ENCODE assay signal across 27 cellular contexts in the genomic region with DNA sequence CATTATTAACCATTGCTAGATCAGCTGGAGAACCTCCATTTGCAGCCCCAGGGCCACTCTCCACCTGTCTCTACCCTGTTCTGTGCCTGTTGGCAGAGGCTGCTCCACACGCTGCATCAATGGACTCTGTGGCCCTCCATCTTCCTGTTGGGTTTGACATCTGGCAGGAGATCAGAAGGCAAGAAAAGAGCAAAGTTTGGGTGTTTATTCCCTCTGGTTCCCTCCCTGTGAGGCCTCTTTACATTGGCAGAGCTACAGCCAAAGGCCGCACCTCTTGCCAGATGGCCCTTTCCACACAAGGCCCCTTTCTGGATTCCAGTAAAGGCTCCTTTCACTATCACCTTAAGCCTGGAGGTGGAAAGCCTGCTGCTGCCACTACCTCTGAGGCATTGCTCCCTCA.
DNase-seq lines count a peak whose midpoint lies in the region; ATAC-seq and TF ChIP-seq lines count a peak whose summit lies in the region.
"Had no signal": no experiment of that assay in that cellular context is flagged by ENCODE, and none has a peak within 500 bp of the region (broad histone marks: within the 10 kb centered on the region; RNA-seq: fewer than 3 reads in every experiment).

No MANE protein-coding gene starts in this region.

- H3K9me3 ChIP-seq in IMR-90 (ENCODE audit: control insufficient read depth, insufficient read depth, low read length) = no peaks in the 10 kb centered on the region
- H3K9me3 ChIP-seq in neuronal stem cell (replicated peaks in 1 of 2; ENCODE audit: control insufficient read depth in 2 of 2, insufficient read depth in 1 of 2, low read depth in 1 of 2, low read length in 2 of 2) = no peaks in the 10 kb centered on the region
- H3K9me3 ChIP-seq: lower lobe of right lung, neutrophil, uterus had no signal

- H2BK15ac ChIP-seq in IMR-90 (ENCODE audit: low read depth, low read length) (peak overlapping the region; percentile 78; the same call in 2 of the 3 replicates), neuronal stem cell (ENCODE audit: low read length) (no peak overlapping the region)

- intact Hi-C loops in IMR-90 (cut with micrococcal nuclease) = no loop called here

- peak overlapping the region; percentile 93 for H4K5ac ChIP-seq in IMR-90 (ENCODE audit: low read depth, low read length)

- no peaks in the 10 kb centered on the region for H3K36me3 ChIP-seq in IMR-90 (ENCODE audit: control insufficient read depth, insufficient read depth, low read length)
- H3K36me3 ChIP-seq in neuronal stem cell (replicated peaks in 1 of 2; ENCODE audit: control insufficient read depth in 2 of 2, insufficient read depth in 2 of 2, low read length in 2 of 2) = no peaks in the 10 kb centered on the region
- H3K36me3 ChIP-seq: lower lobe of right lung, neutrophil, uterus had no signal

- H3K9ac ChIP-seq in IMR-90 (ENCODE audit: low read depth, low read length) (no peak overlapping the region), neuronal stem cell (ENCODE audit: low read depth, low read length, poor library complexity) (no peak overlapping the region)

- TF ChIP-seq CTCF in IMR-90 (conservative IDR thresholded peaks at IDR 0.05; ENCODE audit: low read depth, low read length) = no peak
- TF ChIP-seq CTCF in astrocyte of the spinal cord (IDR thresholded peaks at IDR 0.05; ENCODE audit: low read depth, low read length) = no peak
- TF ChIP-seq CTCF in GM13977 (IDR thresholded peaks at IDR 0.05; ENCODE audit: extremely low read depth, insufficient read depth, missing control alignments) = no peak

- H3K79me1 ChIP-seq in IMR-90 (ENCODE audit: low read depth in 1 of 2, low read length in 2 of 2) = peaks cover 11 to 14% of the 10 kb centered on the region in 2 experiments; a peak in 3 of 4 replicates
- H3K79me1 ChIP-seq in neuronal stem cell (ENCODE audit: low read depth, low read length) = no peaks in the 10 kb centered on the region

- peaks cover 14% of the 10 kb centered on the region for H3K4me1 ChIP-seq in IMR-90 (ENCODE audit: control insufficient read depth, insufficient read depth, low read length)
- no peaks in the 10 kb centered on the region for H3K4me1 ChIP-seq in neuronal stem cell (ENCODE audit: control insufficient read depth in 2 of 2, insufficient read depth in 1 of 2, low read depth in 1 of 2, low read length in 2 of 2)
- H3K4me1 ChIP-seq: lower lobe of right lung, uterus had no signal

- H4K20me1 ChIP-seq in IMR-90 (ENCODE audit: insufficient read depth, low read length) = no peaks in the 10 kb centered on the region

- H2BK5ac ChIP-seq in IMR-90 (ENCODE audit: low read depth, low read length, poor library complexity, severe bottlenecking) (peak overlapping the region; percentile 70), neuronal stem cell (ENCODE audit: low read length) (no peak overlapping the region)

- H3K4me2 ChIP-seq in IMR-90 (ENCODE audit: low read depth, low read length) (no peak overlapping the region), neuronal stem cell (ENCODE audit: insufficient read depth, low read length, poor library complexity, severe bottlenecking) (no peak overlapping the region)
- H3K4me2 ChIP-seq: hepatocyte had no signal

- no peak for TF ChIP-seq RAD21 in IMR-90 (IDR thresholded peaks at IDR 0.05; ENCODE audit: low read length)

- peak overlapping the region; percentile 88 for H2AK5ac ChIP-seq in IMR-90 (ENCODE audit: low read depth, low read length)
- H2AK5ac ChIP-seq in neuronal stem cell (ENCODE audit: low read depth, low read length) = no peak overlapping the region

- H2BK120ac ChIP-seq in IMR-90 (ENCODE audit: low read depth, low read length) (peak overlapping the region; percentile 78), neuronal stem cell (ENCODE audit: low read depth, low read length) (no peak overlapping the region)

- dilution Hi-C loops in IMR-90 (cut with HindIII; ENCODE audit: low sequenced_read_pairs, unreplicated experiment) = no loop called here

- POLR2A ChIA-PET in IMR-90 (lab: Charles Lee; ENCODE audit: unreplicated experiment) = no interaction called here

- TF ChIP-seq POLR2A in IMR-90 (IDR thresholded peaks at IDR 0.05; ENCODE audit: low read depth, low read length) = no peak

- H3K18ac ChIP-seq in IMR-90 (ENCODE audit: low read depth, low read length) (peak overlapping the region; percentile 78), neuronal stem cell (ENCODE audit: low read length) (no peak overlapping the region)

- ATAC-seq in IMR-90 (ENCODE audit: low read depth) = no peak
- ATAC-seq: activated T-cell treated with anti-CD3 and anti-CD28 coated beads, Interleukin-2, amount 50 U/mL, for 4 hours; CD8-positive, alpha-beta T cell; GM12878; lower lobe of right lung; stimulated activated effector memory CD8-positive, alpha-beta T cell treated with anti-CD3 and anti-CD28 coated beads, Interleukin-12 subunit alpha, Interleukin-12 subunit beta, amount 100 ng/mL, for 72 hours had no signal

- in situ Hi-C loops in IMR-90 (cut with MboI; ENCODE audit: low sequenced_read_pairs) = no loop called here
- in situ Hi-C loops in astrocyte of the spinal cord (cut with HindIII; ENCODE audit: low sequenced_read_pairs) = no loop called here
- in situ Hi-C loops in GM13977 (cut with MboI; ENCODE audit: low pct_unique_long_range_greater_than_20kb, low sequenced_read_pairs, unreplicated experiment) = no loop called here

- H3K27ac ChIP-seq in IMR-90 (ENCODE audit: insufficient read depth, low read length) (peak overlapping the region; percentile 74; the same call in 1 of the 2 replicates), neuronal stem cell (replicated peaks; ENCODE audit: low read length) (no peak overlapping the region)
- H3K27ac ChIP-seq: epithelial cell of prostate, hepatocyte, HL-60, lower lobe of right lung, neutrophil, skin epidermis, uterus had no signal

- DNase-seq in D341Med (ENCODE audit: low spot score) (peak; percentile 16), IMR-90 (no peak), astrocyte of the spinal cord (ENCODE audit: low read depth, low spot score) (peak; percentile 16), neuronal stem cell (ENCODE audit: low spot score) (no peak), nucleus accumbens (lab: John Stamatoyannopoulos, UW) (no peak), GM13977 (ENCODE audit: low spot score) (no peak), superior temporal gyrus (ENCODE audit: extremely low spot score) (no peak)
- DNase-seq: activated CD4-positive, CD25-positive, alpha-beta regulatory T cell treated with anti-CD3 and anti-CD28 coated beads, Interleukin-2, amount 50 U/mL, for 72 hours; activated CD8-positive, alpha-beta memory T cell treated with anti-CD3 and anti-CD28 coated beads for 24 hours; activated naive CD4-positive, alpha-beta T cell treated with Interleukin-2 at 50 U/mL for 16 hours; activated T-cell treated with anti-CD3 and anti-CD28 coated beads, Interleukin-2, amount 50 U/mL, for 4 hours; CD8-positive, alpha-beta T cell; central memory CD4-positive, alpha-beta T cell; DMS79; foreskin melanocyte; lower lobe of right lung; NCI-H1417; NCI-H2107; stimulated activated CD4-positive, alpha-beta T cell treated with anti-CD3 and anti-CD28 coated beads, Interleukin-2, amount 100 ng/mL, for 24 hours; uterus had no signal

- CTCF ChIA-PET in IMR-90 (lab: Yijun Ruan, JAX) = no interaction called here

- H3K9me1 ChIP-seq in IMR-90 (ENCODE audit: insufficient read depth, low read length) = peaks cover 3% of the 10 kb centered on the region; the same call in 1 of the 2 replicates

- peak overlapping the region; percentile 44 to 56; a peak in 2 of 4 replicates for H4K8ac ChIP-seq in IMR-90 (ENCODE audit: low read depth in 2 of 2, low read length in 2 of 2)
- H4K8ac ChIP-seq in neuronal stem cell (ENCODE audit: low read depth, low read length) = peak overlapping the region; percentile 72

- no peak overlapping the region for H2BK12ac ChIP-seq in neuronal stem cell (ENCODE audit: low read length)

- H2AK9ac ChIP-seq in IMR-90 (replicated peaks; ENCODE audit: low read depth, low read length, poor library complexity) = peak overlapping the region; percentile 0

- BruUV-seq in IMR-90 (replicated peaks; lab: Mats Ljungman, UMichigan) = no TSS peak

- H3K4me3 ChIP-seq in IMR-90 (ENCODE audit: insufficient read depth, low read depth, low read length) (no peak overlapping the region), astrocyte of the spinal cord (ENCODE audit: low read depth, low read length) (no peak overlapping the region), neuronal stem cell (ENCODE audit: low read length in 2 of 2) (no peak overlapping the region)
- H3K4me3 ChIP-seq: GM12878, hepatocyte, lower lobe of right lung, skin epidermis, uterus had no signal

- H2AFZ ChIP-seq in IMR-90 (replicated peaks; ENCODE audit: low read length, poor library complexity) (no peak overlapping the region), neuronal stem cell (ENCODE audit: low read length) (peak overlapping the region; percentile 20)
- H2AFZ ChIP-seq: hepatocyte had no signal

- H4K91ac ChIP-seq in IMR-90 (ENCODE audit: insufficient read depth, low read depth, low read length) (peak overlapping the region; percentile 72), neuronal stem cell (ENCODE audit: low read depth, low read length, poor library complexity) (no peak overlapping the region)

- H2BK20ac ChIP-seq in IMR-90 (ENCODE audit: low read depth, low read length) = peak overlapping the region; percentile 79

- H3K56ac ChIP-seq in IMR-90 (ENCODE audit: extremely low read depth, insufficient read depth, low read length) = no peak overlapping the region

- H3K23ac ChIP-seq in IMR-90 (ENCODE audit: low read depth, low read length) (peak overlapping the region; percentile 53; the same call in 1 of the 2 replicates), neuronal stem cell (ENCODE audit: low read depth, low read length, poor library complexity) (no peak overlapping the region)

- H3K14ac ChIP-seq in IMR-90 (replicated peaks; ENCODE audit: low read depth, low read length) = peak overlapping the region; percentile 4; the same call in 1 of the 2 replicates
- H3K14ac ChIP-seq in neuronal stem cell (ENCODE audit: low read length) = no peak overlapping the region

- no CpG with 5 or more reads among the region's 2 CpGs for WGBS in IMR-90 (ENCODE audit: extremely low coverage in 2 of 2, insufficient read length in 1 of 2), 2 experiments
- no CpG with 5 or more reads among the region's 2 CpGs for WGBS in neuronal stem cell (ENCODE audit: extremely low coverage in 2 of 2, insufficient read length in 2 of 2, insufficient replicate concordance in 1 of 2), 2 donors

- peak overlapping the region; percentile 48 for H3K4ac ChIP-seq in IMR-90 (ENCODE audit: low read depth, low read length)
- H3K4ac ChIP-seq in neuronal stem cell (ENCODE audit: low read length) = no peak overlapping the region

- H3K27me3 ChIP-seq in IMR-90 (ENCODE audit: control insufficient read depth, insufficient read depth, low read length) (no peaks in the 10 kb centered on the region), neuronal stem cell (ENCODE audit: control insufficient read depth in 3 of 3, insufficient read depth in 3 of 3, low read depth in 1 of 3, low read length in 3 of 3) (no peaks in the 10 kb centered on the region)
- H3K27me3 ChIP-seq: hepatocyte, neutrophil, uterus had no signal

TF ChIP-seq in IMR-90, 13 proteins besides CTCF, POLR2A, EP300 and RAD21 (continues in another document):
- TF ChIP-seq FOS (IDR thresholded peaks at IDR 0.05; ENCODE audit: low read depth, low read length) (no peak), RCOR1 (IDR thresholded peaks at IDR 0.05; ENCODE audit: insufficient replicate concordance, low read length) (no peak)

Comparison
In these comparisons a context has a peak if more than half of its experiments do, and no peak if none do; other contexts are left out.
1. DNase-seq: peak in D341Med (single experiment) and astrocyte of the spinal cord (single experiment); none in IMR-90 (single experiment), neuronal stem cell (single experiment), nucleus accumbens (0 of 56), GM13977 (single experiment) and superior temporal gyrus (single experiment).